In genomic region chr7:93053946-93054943, GRCh38 we compare ENCODE assay signal across 19 cellular contexts.
A peak's percentile ranks its signal among the peaks of the same experiment; 100 is the strongest.
DNase-seq lines count a peak whose midpoint lies in the region; ATAC-seq and TF ChIP-seq lines count a peak whose summit lies in the region.
"Had no signal": no experiment of that assay in that cellular context is flagged by ENCODE, and none has a peak within 500 bp of the region (broad histone marks: within the 10 kb centered on the region; RNA-seq: fewer than 3 reads in every experiment).

No MANE protein-coding gene starts in this region.

- H2AFZ ChIP-seq in GM23248 (0 out of 2 replicates have a peak overlapping the region, but pooled peaks have one; percentile 17), smooth muscle cell (ENCODE audit: low read depth) (no peak overlapping the region)

- no peaks in the 10 kb centered on the region for H3K4me1 ChIP-seq in GM23248 (ENCODE audit: insufficient read depth)
- peaks cover 3% of the 10 kb centered on the region for H3K4me1 ChIP-seq in smooth muscle cell (ENCODE audit: low read depth)

- no peaks in the 10 kb centered on the region for H3K9me2 ChIP-seq in GM23248 (ENCODE audit: insufficient read depth)

- in situ Hi-C loops in GM23248 (cut with MboI) = loop anchor here (10.0 kb wide), 2 partner anchors 219 to 369 kb away; partner anchors contain the start of gene CDK6

- no peak overlapping the region for H3K4me2 ChIP-seq in GM23248 (ENCODE audit: unreplicated experiment)
- H3K4me2 ChIP-seq in smooth muscle cell = no peak overlapping the region

- H3K27ac ChIP-seq in GM23248 (no peak overlapping the region), smooth muscle cell (ENCODE audit: low read depth) (no peak overlapping the region)
- H3K27ac ChIP-seq: 22Rv1, adrenal gland, SJSA1 had no signal

- H3K27me3 ChIP-seq in GM23248 (replicated peaks; ENCODE audit: insufficient read depth) (no peaks in the 10 kb centered on the region), smooth muscle cell (ENCODE audit: low read depth) (no peaks in the 10 kb centered on the region)
- H3K27me3 ChIP-seq: SJSA1 had no signal

- H3K9ac ChIP-seq in GM23248 = no peak overlapping the region
- H3K9ac ChIP-seq in smooth muscle cell (ENCODE audit: low read depth) = no peak overlapping the region

- DNase-seq in DMS53 (lab: John Stamatoyannopoulos, UW) (peak; percentile 15), DMS53 treated with DMSO at 0.1 percent for 48 hours (lab: John Stamatoyannopoulos, UW; ENCODE audit: unreplicated experiment) (no peak), GM23248 (no peak), OCI-M1 (lab: John Stamatoyannopoulos, UW) (peak; percentile 76), left colon (peak; percentile 36 to 56), smooth muscle cell (lab: John Stamatoyannopoulos, UW; ENCODE audit: unreplicated experiment) (no peak), KG1 (lab: John Stamatoyannopoulos, UW) (no peak), HT-29 (ENCODE audit: low spot score) (no peak)
- DNase-seq: activated CD4-positive, alpha-beta memory T cell treated with anti-CD3 and anti-CD28 coated beads for 36 hours; DMS79; foreskin fibroblast; Karpas-422; left ventricle myocardium superior; naive B cell; NCI-H1436 treated with DMSO at 0.1 percent for 48 hours; stimulated activated naive B cell treated with anti-CD40 and anti-IgM and Interleukin-4, amounts not matched to agents 10 μg/mL and 1 μg/mL and 100 μg/mL, for 72 hours had no signal

- TF ChIP-seq CTCF in smooth muscle cell (IDR thresholded peaks at IDR 0.05; ENCODE audit: borderline replicate concordance, insufficient read depth, poor library complexity, severe bottlenecking) = no peak

- ATAC-seq in left colon = peak; percentile 72
- ATAC-seq: left ventricle myocardium superior; stimulated activated naive B cell treated with anti-CD40 and anti-IgM and Interleukin-4, amounts not matched to agents 10 μg/mL and 1 μg/mL and 100 μg/mL, for 72 hours had no signal

- H3K36me3 ChIP-seq in GM23248 (ENCODE audit: low read depth) (no peaks in the 10 kb centered on the region), smooth muscle cell (ENCODE audit: low read depth) (no peaks in the 10 kb centered on the region)
- H3K36me3 ChIP-seq: adrenal gland, SJSA1 had no signal

- H3K4me3 ChIP-seq in GM23248 (no peak overlapping the region), smooth muscle cell (no peak overlapping the region)
- H3K4me3 ChIP-seq: adrenal gland, SJSA1 had no signal

- H3K9me3 ChIP-seq in GM23248 (ENCODE audit: low read depth) (no peaks in the 10 kb centered on the region), smooth muscle cell (replicated peaks; ENCODE audit: low read depth) (no peaks in the 10 kb centered on the region)
- H3K9me3 ChIP-seq: adrenal gland, SJSA1 had no signal

- H3F3A ChIP-seq in GM23248 (ENCODE audit: insufficient read depth) = no peaks in the 10 kb centered on the region
- H3F3A ChIP-seq in smooth muscle cell (ENCODE audit: low read depth) = no peaks in the 10 kb centered on the region

- 84 to 87% methylated on average over 8 of the region's 8 CpGs for WGBS in GM23248 (ENCODE audit: low coverage in 1 of 2, low lambda C conversion rate in 2 of 2, missing lambda C conversion rate in 2 of 2), 2 experiments
- 91% methylated on average over 8 of the region's 8 CpGs for WGBS in smooth muscle cell (ENCODE audit: low lambda C conversion rate)

- intact Hi-C loops in left colon (cut with DNase I, micrococcal nuclease) = loop anchor here (10.0 kb wide), 1 partner anchor 439 kb away; no protein-coding TSS in a partner anchor

- H4K20me1 ChIP-seq in GM23248 (ENCODE audit: insufficient read depth) = no peaks in the 10 kb centered on the region
- H4K20me1 ChIP-seq in smooth muscle cell (ENCODE audit: low read depth) = no peaks in the 10 kb centered on the region

- no peaks in the 10 kb centered on the region for H3K79me2 ChIP-seq in GM23248 (ENCODE audit: insufficient read depth)
- H3K79me2 ChIP-seq in smooth muscle cell (ENCODE audit: low read depth) = no peaks in the 10 kb centered on the region

Comparison
In these comparisons a context has a peak if more than half of its experiments do, and no peak if none do; other contexts are left out.
1. DNase-seq: peak in DMS53 (single experiment), OCI-M1 (single experiment) and left colon (2 of 2); none in DMS53 treated with DMSO at 0.1 percent for 48 hours (single experiment), GM23248 (single experiment), smooth muscle cell (single experiment), KG1 (single experiment) and HT-29 (single experiment).